ENCODE assay signal across 15 cellular contexts in genomic region chr3:158847466-158847849, GRCh38. TPM values are rescaled to one million over a fixed set of nuclear protein-coding genes. Genes with fewer than 3 reads are reported as not detected.
A peak's percentile ranks its signal among the peaks of the same experiment; 100 is the strongest.
DNase-seq lines count a peak whose midpoint lies in the region; ATAC-seq and TF ChIP-seq lines count a peak whose summit lies in the region.
"Had no signal": no experiment of that assay in that cellular context is flagged by ENCODE, and none has a peak within 500 bp of the region (broad histone marks: within the 10 kb centered on the region; RNA-seq: fewer than 3 reads in every experiment).

No MANE protein-coding gene starts in this region.

- H3K9me3 Mint-ChIP-seq in stimulated activated memory B cell treated with anti-CD40 and anti-IgM and Interleukin-4, amounts not matched to agents 10 μg/mL and 1 μg/mL and 100 μg/mL, for 72 hours, result no peaks in the 10 kb centered on the region
- H3K9me3 Mint-ChIP-seq: CD14-positive monocyte; effector memory CD8-positive, alpha-beta T cell; GM23338 had no signal

- no peaks in the 10 kb centered on the region for H3K9me3 ChIP-seq in lower lobe of right lung
- H3K9me3 ChIP-seq: SJSA1, spleen, thoracic aorta had no signal

- no peak overlapping the region for H3K4me3 Mint-ChIP-seq in stimulated activated memory B cell treated with anti-CD40 and anti-IgM and Interleukin-4, amounts not matched to agents 10 μg/mL and 1 μg/mL and 100 μg/mL, for 72 hours
- H3K4me3 Mint-ChIP-seq: CD14-positive monocyte; effector memory CD8-positive, alpha-beta T cell; GM23338 had no signal

- H3K4me1 ChIP-seq in lower lobe of right lung, result no peaks in the 10 kb centered on the region
- H3K4me1 ChIP-seq: SJSA1 had no signal

- ATAC-seq in GM18907 (IDR thresholded peaks at IDR 0.05; ENCODE audit: unreplicated experiment) (peak; percentile 27), HG02642 (IDR thresholded peaks at IDR 0.05; ENCODE audit: poor library complexity, unreplicated experiment) (peak; percentile 31), lower lobe of right lung (no peak)
- ATAC-seq in stimulated activated memory B cell treated with anti-CD40 and anti-IgM and Interleukin-4, amounts not matched to agents 10 μg/mL and 1 μg/mL and 100 μg/mL, for 72 hours, result no peak
- ATAC-seq: effector memory CD8-positive, alpha-beta T cell; GM23338 had no signal

- H3K27me3 ChIP-seq in lower lobe of right lung (ENCODE audit: low read depth), result no peaks in the 10 kb centered on the region
- H3K27me3 ChIP-seq: spleen had no signal

- peaks cover 4% of the 10 kb centered on the region for H3K4me1 Mint-ChIP-seq in stimulated activated memory B cell treated with anti-CD40 and anti-IgM and Interleukin-4, amounts not matched to agents 10 μg/mL and 1 μg/mL and 100 μg/mL, for 72 hours
- H3K4me1 Mint-ChIP-seq: CD14-positive monocyte, GM23338 had no signal

- DNase-seq in AG09309 (ENCODE audit: low read depth) (peak; percentile 7), M059J (ENCODE audit: low read depth) (peak; percentile 70), lower lobe of right lung (no peak), KG1 (lab: John Stamatoyannopoulos, UW) (no peak), NCI-H2029 (lab: John Stamatoyannopoulos, UW) (no peak)
- DNase-seq: effector memory CD8-positive, alpha-beta T cell; NCI-H1694; spleen had no signal

- H3K27ac ChIP-seq in lower lobe of right lung, result no peak overlapping the region
- H3K27ac ChIP-seq: SJSA1, spleen, thoracic aorta had no signal

- no peak overlapping the region for H3K4me3 ChIP-seq in AG09309 (ENCODE audit: control insufficient read depth, low read depth, low read length)
- H3K4me3 ChIP-seq in lower lobe of right lung, result no peak overlapping the region
- H3K4me3 ChIP-seq: GM23338, SJSA1, spleen, thoracic aorta had no signal

- H3K36me3 Mint-ChIP-seq in stimulated activated memory B cell treated with anti-CD40 and anti-IgM and Interleukin-4, amounts not matched to agents 10 μg/mL and 1 μg/mL and 100 μg/mL, for 72 hours, result no peaks in the 10 kb centered on the region
- H3K36me3 Mint-ChIP-seq: CD14-positive monocyte had no signal

- TF ChIP-seq CTCF in AG09309 (IDR thresholded peaks at IDR 0.05; ENCODE audit: control insufficient read depth, insufficient read depth, low read depth, low read length, missing control alignments) (no peak), lower lobe of right lung (IDR thresholded peaks at IDR 0.05) (no peak)

- no peaks in the 10 kb centered on the region for H3K36me3 ChIP-seq in lower lobe of right lung
- H3K36me3 ChIP-seq: SJSA1, spleen, thoracic aorta had no signal

- no peak overlapping the region for H3K27ac Mint-ChIP-seq in stimulated activated memory B cell treated with anti-CD40 and anti-IgM and Interleukin-4, amounts not matched to agents 10 μg/mL and 1 μg/mL and 100 μg/mL, for 72 hours
- H3K27ac Mint-ChIP-seq: CD14-positive monocyte; effector memory CD8-positive, alpha-beta T cell; GM23338 had no signal

- intact Hi-C loops in lower lobe of right lung (cut with DNase I), result no loop called here

- no peaks in the 10 kb centered on the region for H3K27me3 Mint-ChIP-seq in stimulated activated memory B cell treated with anti-CD40 and anti-IgM and Interleukin-4, amounts not matched to agents 10 μg/mL and 1 μg/mL and 100 μg/mL, for 72 hours

RNA-seq across cellular contexts. Expression of gene MFSD1, which starts 45.6 kb away (rescaled TPM):
- total RNA-seq in M059J (2014; rRNA removed; shearing (Covaris generic)), result 139 and 180 TPM in 2 replicates
- total RNA-seq in lower lobe of right lung, result 102 TPM

Comparison
In these comparisons a context has a peak if more than half of its experiments do, and no peak if none do; other contexts are left out.
1. DNase-seq: peak in AG09309 (single experiment) and M059J (single experiment); none in lower lobe of right lung (single experiment), KG1 (single experiment) and NCI-H2029 (single experiment).
2. ATAC-seq: peak in GM18907 (single experiment) and HG02642 (single experiment); none in stimulated activated memory B cell treated with anti-CD40 and anti-IgM and Interleukin-4, amounts not matched to agents 10 μg/mL and 1 μg/mL and 100 μg/mL, for 72 hours (single experiment) and lower lobe of right lung (0 of 2).